In the genomic region with DNA sequence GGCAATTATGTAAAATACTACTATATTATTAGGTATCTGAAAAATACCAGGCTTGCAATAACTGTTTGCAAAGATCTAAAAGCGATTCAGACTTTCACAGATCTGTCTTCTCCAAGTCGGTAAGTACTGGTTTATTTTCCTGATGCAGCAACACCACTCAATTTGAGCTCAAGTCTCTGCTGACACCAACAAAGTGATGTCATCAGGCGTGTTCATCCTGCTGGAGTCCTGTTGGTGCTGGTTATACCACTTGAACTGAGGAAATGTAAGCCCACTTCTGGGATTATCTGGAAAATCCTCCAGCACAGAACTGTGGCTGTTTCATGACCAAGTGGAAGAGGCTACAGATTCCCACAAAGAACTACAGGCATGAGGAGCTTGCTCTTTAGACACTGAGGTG, we compare ENCODE assay signal across 19 cellular contexts.
DNase-seq lines count a peak whose midpoint lies in the region; ATAC-seq and TF ChIP-seq lines count a peak whose summit lies in the region.
"Had no signal": no experiment of that assay in that cellular context is flagged by ENCODE, and none has a peak within 500 bp of the region (broad histone marks: within the 10 kb centered on the region; RNA-seq: fewer than 3 reads in every experiment).

No MANE protein-coding gene starts in this region.

- peak overlapping the region; percentile 87 to 92 for H3K27ac Mint-ChIP-seq in natural killer cell
- no peak overlapping the region for H3K27ac Mint-ChIP-seq in activated naive CD8-positive, alpha-beta T cell treated with anti-CD3 and anti-CD28 coated beads for 36 hours
- H3K27ac Mint-ChIP-seq: T-helper 1 cell treated with Interleukin-12 subunit alpha and Interleukin-12 subunit beta and Interleukin-4 antibody, amounts not matched to agents 30 μg/mL and 1 μg/mL, for 36 hours had no signal

- H3K79me2 ChIP-seq in Loucy (ENCODE audit: insufficient read depth, low read length), result no peaks in the 10 kb centered on the region

- H3K4me3 Mint-ChIP-seq in natural killer cell, result peak overlapping the region; percentile 83
- no peak overlapping the region for H3K4me3 Mint-ChIP-seq in activated naive CD8-positive, alpha-beta T cell treated with anti-CD3 and anti-CD28 coated beads for 36 hours
- H3K4me3 Mint-ChIP-seq: T-helper 1 cell treated with Interleukin-12 subunit alpha and Interleukin-12 subunit beta and Interleukin-4 antibody, amounts not matched to agents 30 μg/mL and 1 μg/mL, for 36 hours had no signal

- POLR2A ChIA-PET in Panc1 (lab: Charles Lee), result no interaction called here

- H2AFZ ChIP-seq in Loucy (ENCODE audit: low read length), result peak overlapping the region; percentile 5; the same call in 1 of the 2 replicates
- H2AFZ ChIP-seq: PC-9 had no signal

- no peak for ATAC-seq in Panc1
- ATAC-seq in natural killer cell, result no peak
- ATAC-seq: A549 had no signal

- no peaks in the 10 kb centered on the region for H3F3A ChIP-seq in Loucy (ENCODE audit: low read depth)

- no peak overlapping the region for H3K4me3 ChIP-seq in Loucy (ENCODE audit: low read length, poor library complexity, severe bottlenecking)
- no peak overlapping the region for H3K4me3 ChIP-seq in Panc1 (ENCODE audit: low read depth in 2 of 2, low read length in 2 of 2)
- H3K4me3 ChIP-seq: A549, MG63, PC-9 had no signal

- intact Hi-C loops in Panc1 (cut with micrococcal nuclease; ENCODE audit: unreplicated experiment) (no loop called here), natural killer cell (cut with micrococcal nuclease) (loop anchor here (2.0 kb wide), 1 partner anchor 111 kb away; no protein-coding TSS in a partner anchor)

- H3K36me3 Mint-ChIP-seq in natural killer cell, result no peaks in the 10 kb centered on the region
- no peaks in the 10 kb centered on the region for H3K36me3 Mint-ChIP-seq in activated naive CD8-positive, alpha-beta T cell treated with anti-CD3 and anti-CD28 coated beads for 36 hours

- H3K9me2 ChIP-seq in Loucy (replicated peaks; ENCODE audit: low read depth, low read length), result no peaks in the 10 kb centered on the region

- peaks cover 42 to 43% of the 10 kb centered on the region in 2 donors for H3K4me1 Mint-ChIP-seq in natural killer cell
- H3K4me1 Mint-ChIP-seq in activated naive CD8-positive, alpha-beta T cell treated with anti-CD3 and anti-CD28 coated beads for 36 hours, result peaks cover 10% of the 10 kb centered on the region

- no peak overlapping the region for H3K4me2 ChIP-seq in Loucy (ENCODE audit: low read depth, low read length, poor library complexity, severe bottlenecking)
- H3K4me2 ChIP-seq: A549, PC-9 had no signal

- CTCF ChIA-PET in Panc1 (lab: Charles Lee), result no interaction called here

- no peak overlapping the region for H3K9ac ChIP-seq in Loucy (ENCODE audit: low read depth, low read length, poor library complexity, severe bottlenecking)

- peak overlapping the region; percentile 57; the same call in 1 of the 2 replicates for H3K27ac ChIP-seq in Panc1 (ENCODE audit: low read length)
- H3K27ac ChIP-seq: A549, PC-9 had no signal

- H3K27me3 Mint-ChIP-seq in natural killer cell (ENCODE audit: low read depth in 2 of 2), result no peaks in the 10 kb centered on the region
- peaks cover 5% of the 10 kb centered on the region for H3K27me3 Mint-ChIP-seq in activated naive CD8-positive, alpha-beta T cell treated with anti-CD3 and anti-CD28 coated beads for 36 hours

- DNase-seq in NCI-H524 (lab: John Stamatoyannopoulos, UW), result peak; percentile 32 to 73
- DNase-seq in NCI-H524 treated with DMSO at 0.1 percent for 48 hours (lab: John Stamatoyannopoulos, UW), result no peak
- no peak for DNase-seq in Panc1 (ENCODE audit: low read depth, low spot score)
- DNase-seq in natural killer cell, result no peak
- DNase-seq in NCI-H1048 (lab: John Stamatoyannopoulos, UW), result no peak
- DNase-seq in MV-4-11 (lab: John Stamatoyannopoulos, UW), result no peak
- DNase-seq in activated naive CD8-positive, alpha-beta T cell treated with anti-CD3 and anti-CD28 coated beads for 36 hours, result no peak
- DNase-seq: C1 segment of cervical spinal cord, GDM1, H7, IMR-90, MG63, NCI-H1105, NCI-H446, NCI-H774, PC-9 had no signal

- H3K4me1 ChIP-seq in Loucy (ENCODE audit: insufficient read depth, low read length, poor library complexity, severe bottlenecking), result peaks cover 37% of the 10 kb centered on the region
- peaks cover 6% of the 10 kb centered on the region for H3K4me1 ChIP-seq in Panc1 (ENCODE audit: control insufficient read depth, insufficient read depth, low read length)
- H3K4me1 ChIP-seq: A549 had no signal

- H4K20me1 ChIP-seq in Loucy (ENCODE audit: insufficient read depth, low read length, poor library complexity, severe bottlenecking), result no peaks in the 10 kb centered on the region

- in situ Hi-C loops in Panc1 (cut with HindIII; ENCODE audit: low pct_unique_long_range_greater_than_20kb, low sequenced_read_pairs), result no loop called here

- TF ChIP-seq CTCF in Loucy (conservative IDR thresholded peaks at IDR 0.05; ENCODE audit: low read length) (no peak), Panc1 (IDR thresholded peaks at IDR 0.05) (no peak), natural killer cell (IDR thresholded peaks at IDR 0.05) (no peak)

- H3K9me3 ChIP-seq in Loucy (ENCODE audit: insufficient read depth, low read depth, low read length), result no peaks in the 10 kb centered on the region
- no peaks in the 10 kb centered on the region for H3K9me3 ChIP-seq in Panc1 (ENCODE audit: control insufficient read depth, insufficient read depth, low read depth, low read length)
- H3K9me3 ChIP-seq: A549, MG63 had no signal

- H3K27me3 ChIP-seq in Loucy (ENCODE audit: insufficient read depth, low read length, poor library complexity, severe bottlenecking) (no peaks in the 10 kb centered on the region), Panc1 (ENCODE audit: control insufficient read depth, insufficient read depth, low read length) (no peaks in the 10 kb centered on the region)
- H3K27me3 ChIP-seq: MG63 had no signal

- H3K36me3 ChIP-seq in Loucy (ENCODE audit: insufficient read depth, low read length) (no peaks in the 10 kb centered on the region), Panc1 (ENCODE audit: control insufficient read depth, insufficient read depth, low read length) (no peaks in the 10 kb centered on the region)
- H3K36me3 ChIP-seq: MG63 had no signal

- peaks cover 0 to 2% of the 10 kb centered on the region in 2 donors for H3K9me3 Mint-ChIP-seq in natural killer cell
- H3K9me3 Mint-ChIP-seq in activated naive CD8-positive, alpha-beta T cell treated with anti-CD3 and anti-CD28 coated beads for 36 hours, result no peaks in the 10 kb centered on the region
- H3K9me3 Mint-ChIP-seq: T-helper 1 cell treated with Interleukin-12 subunit alpha and Interleukin-12 subunit beta and Interleukin-4 antibody, amounts not matched to agents 30 μg/mL and 1 μg/mL, for 36 hours had no signal

- BruUV-seq in Panc1 (replicated peaks; lab: Mats Ljungman, UMichigan), result no TSS peak

Comparison
In these comparisons a context has a peak if more than half of its experiments do, and no peak if none do; other contexts are left out.
1. DNase-seq: peak in NCI-H524 (2 of 2); none in NCI-H524 treated with DMSO at 0.1 percent for 48 hours (single experiment), Panc1 (single experiment), natural killer cell (single experiment), NCI-H1048 (single experiment), MV-4-11 (single experiment) and activated naive CD8-positive, alpha-beta T cell treated with anti-CD3 and anti-CD28 coated beads for 36 hours (single experiment).